Comparison of ENCODE assay signal across 31 cellular contexts in genomic region chr2:29829841-29830240, GRCh38.
"Had no signal": no experiment of that assay in that cellular context is flagged by ENCODE, and none has a peak within 500 bp of the region (broad histone marks: within the 10 kb centered on the region; RNA-seq: fewer than 3 reads in every experiment).

No MANE protein-coding gene starts in this region.

- H3K4me3 Mint-ChIP-seq: activated CD4-positive, alpha-beta memory T cell treated with anti-CD3 and anti-CD28 coated beads for 36 hours; activated naive CD4-positive, alpha-beta T cell treated with anti-CD3 and anti-CD28 coated beads, Interleukin-2, amount 10 ng/mL, durations not matched to agents 7 days and 5 days; activated naive CD8-positive, alpha-beta T cell treated with anti-CD3 and anti-CD28 coated beads, Interleukin-2, amount 10 ng/mL, durations not matched to agents 7 days and 5 days; central memory CD8-positive, alpha-beta T cell; memory B cell; naive thymus-derived CD8-positive, alpha-beta T cell; neural crest cell; T-cell; T-helper 2 cell treated with Interferon-gamma antibody and Interleukin-4, amounts not matched to agents 5 μg/mL and 100 μg/mL, for 36 hours; type B pancreatic cell had no signal

- DNase-seq: activated CD4-positive, alpha-beta memory T cell treated with anti-CD3 and anti-CD28 coated beads for 36 hours; activated CD4-positive, alpha-beta T cell treated with anti-CD3 and anti-CD28 coated beads for 4 hours; activated CD4-positive, CD25-positive, alpha-beta regulatory T cell; activated CD8-positive, alpha-beta memory T cell treated with anti-CD3 and anti-CD28 coated beads, Interleukin-2, amount 50 U/mL, for 4 hours; activated gamma-delta T cell; activated naive CD4-positive, alpha-beta T cell treated with anti-CD3 and anti-CD28 coated beads, Interleukin-2, amount 10 ng/mL, durations not matched to agents 7 days and 5 days; activated naive CD8-positive, alpha-beta T cell treated with anti-CD3 and anti-CD28 coated beads, Interleukin-2, amount 10 ng/mL, durations not matched to agents 7 days and 5 days; activated T-cell treated with anti-CD3 and anti-CD28 coated beads, Interleukin-2, amount 50 U/mL, for 1 hour; colonic mucosa; effector CD8-positive, alpha-beta T cell; esophagus squamous epithelium; foreskin melanocyte; left colon; naive thymus-derived CD8-positive, alpha-beta T cell; occipital lobe; right cardiac atrium; spleen; stimulated activated CD4-positive, alpha-beta T cell treated with anti-CD3 and anti-CD28 coated beads, Interleukin-2, amount 100 ng/mL, for 48 hours; stimulated activated naive CD4-positive, alpha-beta T cell treated with Interleukin-2 at 50 U/mL for 16 hours; T-cell had no signal

- H3K27ac Mint-ChIP-seq: activated CD4-positive, alpha-beta memory T cell treated with anti-CD3 and anti-CD28 coated beads for 36 hours; activated naive CD4-positive, alpha-beta T cell treated with anti-CD3 and anti-CD28 coated beads, Interleukin-2, amount 10 ng/mL, durations not matched to agents 7 days and 5 days; activated naive CD8-positive, alpha-beta T cell treated with anti-CD3 and anti-CD28 coated beads, Interleukin-2, amount 10 ng/mL, durations not matched to agents 7 days and 5 days; memory B cell; naive thymus-derived CD8-positive, alpha-beta T cell; T-cell; T-helper 2 cell treated with Interferon-gamma antibody and Interleukin-4, amounts not matched to agents 5 μg/mL and 100 μg/mL, for 36 hours; type B pancreatic cell had no signal

- H3K79me2 ChIP-seq: parathyroid adenoma had no signal

- H3K27me3 Mint-ChIP-seq: activated naive CD8-positive, alpha-beta T cell treated with anti-CD3 and anti-CD28 coated beads, Interleukin-2, amount 10 ng/mL, durations not matched to agents 7 days and 5 days had no signal

- H3K4me1 ChIP-seq: breast epithelium, colonic mucosa, esophagus squamous epithelium, parathyroid adenoma, spleen, vagina had no signal

- H3K36me3 Mint-ChIP-seq: activated CD4-positive, alpha-beta memory T cell treated with anti-CD3 and anti-CD28 coated beads for 36 hours; activated naive CD4-positive, alpha-beta T cell treated with anti-CD3 and anti-CD28 coated beads, Interleukin-2, amount 10 ng/mL, durations not matched to agents 7 days and 5 days; activated naive CD8-positive, alpha-beta T cell treated with anti-CD3 and anti-CD28 coated beads, Interleukin-2, amount 10 ng/mL, durations not matched to agents 7 days and 5 days; memory B cell; naive thymus-derived CD8-positive, alpha-beta T cell; T-cell had no signal

- H3K9me3 Mint-ChIP-seq: activated CD4-positive, alpha-beta memory T cell treated with anti-CD3 and anti-CD28 coated beads for 36 hours; activated naive CD4-positive, alpha-beta T cell treated with anti-CD3 and anti-CD28 coated beads, Interleukin-2, amount 10 ng/mL, durations not matched to agents 7 days and 5 days; activated naive CD8-positive, alpha-beta T cell treated with anti-CD3 and anti-CD28 coated beads, Interleukin-2, amount 10 ng/mL, durations not matched to agents 7 days and 5 days; T-helper 2 cell treated with Interferon-gamma antibody and Interleukin-4, amounts not matched to agents 5 μg/mL and 100 μg/mL, for 36 hours; type B pancreatic cell had no signal

- ATAC-seq: left colon; naive thymus-derived CD8-positive, alpha-beta T cell; right cardiac atrium; T-cell had no signal

- H3K9me3 ChIP-seq: breast epithelium, colonic mucosa, esophagus squamous epithelium, vagina had no signal

- H3K4me3 ChIP-seq: breast epithelium, colonic mucosa, esophagus squamous epithelium, spleen, vagina had no signal

- FAIRE-seq: endometrium, keratinocyte had no signal

- H2AFZ ChIP-seq: parathyroid adenoma had no signal

- H3K9ac ChIP-seq: parathyroid adenoma had no signal

- H3K27me3 ChIP-seq: breast epithelium, colonic mucosa, esophagus squamous epithelium, vagina had no signal

- H3K4me1 Mint-ChIP-seq: activated naive CD4-positive, alpha-beta T cell treated with anti-CD3 and anti-CD28 coated beads, Interleukin-2, amount 10 ng/mL, durations not matched to agents 7 days and 5 days; activated naive CD8-positive, alpha-beta T cell treated with anti-CD3 and anti-CD28 coated beads, Interleukin-2, amount 10 ng/mL, durations not matched to agents 7 days and 5 days; central memory CD8-positive, alpha-beta T cell; memory B cell; naive thymus-derived CD8-positive, alpha-beta T cell; T-cell had no signal

- H3K27ac ChIP-seq: breast epithelium, colonic mucosa, epithelial cell of prostate, esophagus squamous epithelium, parathyroid adenoma, spleen, vagina had no signal

- H3K36me3 ChIP-seq: breast epithelium, colonic mucosa, esophagus squamous epithelium, spleen, vagina had no signal
